In the genomic region with DNA sequence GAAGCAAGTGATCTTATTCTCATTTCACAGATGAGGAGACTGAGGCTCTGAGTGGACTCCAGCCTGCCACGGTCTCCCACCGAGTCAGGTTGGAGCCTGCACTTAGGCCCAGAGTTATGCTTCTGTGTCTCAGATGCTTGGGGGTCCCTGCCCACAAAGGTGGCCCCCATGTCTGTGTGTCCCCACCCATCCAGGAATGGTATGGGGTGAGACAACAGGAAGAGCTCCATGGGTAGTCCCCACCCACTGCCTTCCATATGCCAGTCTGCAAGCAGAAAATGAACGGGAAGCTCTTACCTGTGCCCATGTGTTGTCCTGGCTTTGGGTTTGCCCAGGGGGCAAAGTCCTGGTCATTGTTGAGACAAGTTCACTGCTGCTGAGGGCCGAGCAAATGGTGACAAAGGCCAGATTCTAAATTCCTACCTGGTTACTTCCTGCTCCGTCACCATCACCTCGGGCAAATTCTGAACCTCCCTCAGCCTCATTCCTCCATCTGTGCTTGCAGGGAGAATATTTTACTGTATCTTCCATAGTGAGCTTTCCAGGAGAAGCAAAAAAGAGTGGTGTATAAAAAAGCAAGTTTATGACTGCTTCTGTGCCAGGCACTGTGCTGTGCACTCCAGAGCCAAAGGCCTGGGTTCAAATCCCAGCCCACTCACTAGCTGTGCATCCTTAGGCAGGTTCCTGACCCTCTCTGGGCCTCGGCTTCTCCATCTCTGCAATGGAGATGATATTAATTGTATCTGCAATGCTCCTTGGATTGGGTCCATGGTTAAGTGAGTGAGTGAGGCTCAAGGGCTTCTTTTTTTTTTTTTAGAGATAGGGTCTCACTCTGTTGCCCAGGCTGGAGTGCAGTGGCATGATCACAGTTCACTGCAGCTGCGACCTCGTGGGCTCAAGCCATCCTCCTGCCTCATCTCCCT, we compare ENCODE assay signal across 11 cellular contexts. TPM values are rescaled to one million over a fixed set of nuclear protein-coding genes. Genes with fewer than 3 reads are reported as not detected.
DNase-seq lines count a peak whose midpoint lies in the region; ATAC-seq, FAIRE-seq and TF ChIP-seq lines count a peak whose summit lies in the region.
"Had no signal": no experiment of that assay in that cellular context is flagged by ENCODE, and none has a peak within 500 bp of the region (broad histone marks: within the 10 kb centered on the region; RNA-seq: fewer than 3 reads in every experiment).

No MANE protein-coding gene starts in this region.

- H2AFZ ChIP-seq in osteoblast (ENCODE audit: low read length), result no peak overlapping the region
- no peak overlapping the region for H2AFZ ChIP-seq in SK-N-SH (ENCODE audit: low read depth)

- TF ChIP-seq CTCF in Caco-2 (IDR thresholded peaks at IDR 0.05; ENCODE audit: insufficient read depth in 1 of 2, low read depth in 1 of 2, low read length in 1 of 2, severe bottlenecking in 1 of 2, unreplicated experiment in 1 of 2), result no peak
- TF ChIP-seq CTCF in endodermal cell (conservative IDR thresholded peaks at IDR 0.05), result no peak
- TF ChIP-seq CTCF in osteoblast (IDR thresholded peaks at IDR 0.05; ENCODE audit: extremely low read depth, low read depth, low read length), result no peak
- TF ChIP-seq CTCF in WERI-Rb-1 (IDR thresholded peaks at IDR 0.05; ENCODE audit: low read depth, low read length), result no peak
- no peak for TF ChIP-seq CTCF in SK-N-SH (IDR thresholded peaks at IDR 0.05)

- H3K4me1 Mint-ChIP-seq in Caco-2 (ENCODE audit: low read depth, unreplicated experiment) (peaks cover 35% of the 10 kb centered on the region), endodermal cell (peaks cover 45% of the 10 kb centered on the region)

- H3F3A ChIP-seq in SK-N-SH (replicated peaks; ENCODE audit: insufficient read depth), result peaks cover 7% of the 10 kb centered on the region

- POLR2A ChIA-PET in Caco-2 (lab: Charles Lee) (no interaction called here), SK-N-SH (lab: Yijun Ruan, JAX) (no interaction called here)

- H3K36me3 ChIP-seq in Caco-2 (ENCODE audit: control insufficient read depth, insufficient read depth, low read length) (no peaks in the 10 kb centered on the region; the same call in 1 of the 2 replicates), endodermal cell (ENCODE audit: control insufficient read depth, insufficient read depth, low read length) (no peaks in the 10 kb centered on the region), osteoblast (ENCODE audit: insufficient read depth, low read length) (peaks cover 15% of the 10 kb centered on the region), WERI-Rb-1 (no peaks in the 10 kb centered on the region; the same call in none of the 2 replicates), SK-N-SH (replicated peaks in 1 of 2; ENCODE audit: control insufficient read depth in 1 of 2, insufficient read depth in 2 of 2, low read length in 1 of 2) (peaks cover 0 to 3% of the 10 kb centered on the region in 2 experiments)

- intact Hi-C loops in Caco-2 (cut with micrococcal nuclease; ENCODE audit: unreplicated experiment), result no loop called here

- H3K4me3 Mint-ChIP-seq in Caco-2 (ENCODE audit: unreplicated experiment), result no peak overlapping the region
- no peak overlapping the region for H3K4me3 Mint-ChIP-seq in endodermal cell

- H3K4me2 ChIP-seq in osteoblast (ENCODE audit: insufficient read depth, low read length) (no peak overlapping the region), SK-N-SH (no peak overlapping the region)

- no peak for TF ChIP-seq RAD21 in SK-N-SH (IDR thresholded peaks at IDR 0.05; ENCODE audit: low read length)

- H3K9me3 ChIP-seq in Caco-2 (no peaks in the 10 kb centered on the region), endodermal cell (ENCODE audit: control insufficient read depth, low read length) (no peaks in the 10 kb centered on the region), osteoblast (ENCODE audit: low read depth, low read length) (no peaks in the 10 kb centered on the region), WERI-Rb-1 (ENCODE audit: severe bottlenecking) (no peaks in the 10 kb centered on the region), SK-N-SH (no peaks in the 10 kb centered on the region)

- H3K27me3 Mint-ChIP-seq in Caco-2 (ENCODE audit: insufficient read depth, unreplicated experiment), result no peaks in the 10 kb centered on the region
- no peaks in the 10 kb centered on the region for H3K27me3 Mint-ChIP-seq in endodermal cell (ENCODE audit: insufficient read depth)

- H3K36me3 Mint-ChIP-seq in Caco-2 (ENCODE audit: insufficient read depth, unreplicated experiment) (peaks cover 12% of the 10 kb centered on the region), endodermal cell (ENCODE audit: low read depth) (no peaks in the 10 kb centered on the region)

- H3K79me2 ChIP-seq in osteoblast (ENCODE audit: insufficient read depth, low read length) (peaks cover 88% of the 10 kb centered on the region), SK-N-SH (ENCODE audit: insufficient read depth) (peaks cover 89% of the 10 kb centered on the region)

- H4K20me1 ChIP-seq in osteoblast (ENCODE audit: insufficient read depth, low read length), result no peaks in the 10 kb centered on the region
- H4K20me1 ChIP-seq in SK-N-SH (ENCODE audit: insufficient read depth), result 0 out of 2 replicates have a peak, but pooled peaks cover 2% of the 10 kb centered on the region

- H3K27me3 ChIP-seq in Caco-2 (replicated peaks; ENCODE audit: control insufficient read depth, insufficient read depth, low read length), result no peaks in the 10 kb centered on the region
- no peaks in the 10 kb centered on the region for H3K27me3 ChIP-seq in endodermal cell (ENCODE audit: control insufficient read depth, insufficient read depth, low read length, poor library complexity, severe bottlenecking)
- H3K27me3 ChIP-seq in osteoblast (ENCODE audit: insufficient read depth, low read length), result no peaks in the 10 kb centered on the region
- H3K27me3 ChIP-seq in WERI-Rb-1 (ENCODE audit: insufficient read depth, low read depth, severe bottlenecking), result no peaks in the 10 kb centered on the region
- H3K27me3 ChIP-seq in SK-N-SH (ENCODE audit: insufficient read depth), result no peaks in the 10 kb centered on the region

- no peak for ATAC-seq in GM21367 (IDR thresholded peaks at IDR 0.05; ENCODE audit: unreplicated experiment)

- H3K4me1 ChIP-seq in Caco-2, result peaks cover 24% of the 10 kb centered on the region
- H3K4me1 ChIP-seq in endodermal cell (ENCODE audit: control insufficient read depth, insufficient read depth, low read length), result peaks cover 15% of the 10 kb centered on the region
- peaks cover 32% of the 10 kb centered on the region for H3K4me1 ChIP-seq in osteoblast (ENCODE audit: insufficient read depth, low read length)
- peaks cover 0 to 17% of the 10 kb centered on the region in 2 experiments; a peak in 3 of 4 replicates for H3K4me1 ChIP-seq in SK-N-SH (ENCODE audit: control insufficient read depth in 1 of 2, insufficient read depth in 2 of 2, low read depth in 1 of 2, low read length in 1 of 2)

- H3K4me3 ChIP-seq in Caco-2 (ENCODE audit: low read depth, low read length) (no peak overlapping the region), endodermal cell (ENCODE audit: low read length) (no peak overlapping the region), osteoblast (ENCODE audit: insufficient read depth, low read length) (no peak overlapping the region), WERI-Rb-1 (ENCODE audit: low read depth, low read length) (no peak overlapping the region), SK-N-SH (ENCODE audit: low read depth in 2 of 2, low read length in 1 of 2) (no peak overlapping the region)

- no TSS peak for BruUV-seq in Caco-2 (replicated peaks; lab: Mats Ljungman, UMichigan)

- 92 to 93% methylated on average over 4 to 9 of the region's 9 CpGs for WGBS in endodermal cell (ENCODE audit: insufficient coverage in 1 of 2, insufficient read length in 1 of 2), 2 experiments
- WGBS in SK-N-SH (ENCODE audit: low lambda C conversion rate), result 85% methylated on average over 9 of the region's 9 CpGs

- TF ChIP-seq EP300 in SK-N-SH (IDR thresholded peaks at IDR 0.05; ENCODE audit: borderline replicate concordance in 1 of 2, low read depth in 1 of 2, low read length in 1 of 2), result no peak

- no peak overlapping the region for H3K27ac ChIP-seq in endodermal cell (ENCODE audit: low read depth, low read length)
- H3K27ac ChIP-seq in osteoblast (ENCODE audit: low read depth, low read length), result peak overlapping the region; percentile 4
- no peak overlapping the region for H3K27ac ChIP-seq in WERI-Rb-1
- H3K27ac ChIP-seq in SK-N-SH (ENCODE audit: low read depth in 2 of 2, low read length in 1 of 2), result no peak overlapping the region

- no peak overlapping the region for H3K9ac ChIP-seq in endodermal cell (ENCODE audit: extremely low read depth, low read length, poor library complexity, severe bottlenecking)
- H3K9ac ChIP-seq in SK-N-SH, result no peak overlapping the region

- DNase-seq in Caco-2 (peak; percentile 41 to 68), SW480 (ENCODE audit: low spot score) (peak; percentile 46), endodermal cell (peak; percentile 35), osteoblast (ENCODE audit: insufficient read length, low spot score, missing footprints) (no peak), WERI-Rb-1 (no peak), HTR-8/SVneo (ENCODE audit: insufficient read length, low spot score) (no peak), SK-N-SH (no peak)
- DNase-seq: NCI-H1436 treated with DMSO at 0.1 percent for 48 hours had no signal

- no peak overlapping the region for H3K27ac Mint-ChIP-seq in Caco-2 (ENCODE audit: unreplicated experiment)
- no peak overlapping the region for H3K27ac Mint-ChIP-seq in endodermal cell

- CTCF ChIA-PET in Caco-2 (lab: Charles Lee), result no interaction called here
- CTCF ChIA-PET in SK-N-SH (lab: Yijun Ruan, JAX), result interaction anchor here (0.9 to 1.2 kb wide), 2 partner anchors 88 to 144 kb away, joined by 4 to 5 read pairs; no protein-coding TSS in a partner anchor

- H3K9me3 Mint-ChIP-seq in Caco-2 (ENCODE audit: unreplicated experiment) (no peaks in the 10 kb centered on the region), endodermal cell (no peaks in the 10 kb centered on the region)

- FAIRE-seq in HTR-8/SVneo (lab: Jason Lieb, UNC), result no peak
- FAIRE-seq: colon, GM18507 had no signal

- H3K9me2 ChIP-seq in SK-N-SH, result no peaks in the 10 kb centered on the region

TF ChIP-seq in SK-N-SH, 30 proteins besides CTCF, POLR2A, EP300 and RAD21 (continues in another document):
- TF ChIP-seq RFX5 (IDR thresholded peaks at IDR 0.05; ENCODE audit: low read length), result no peak

RNA-seq across cellular contexts. Expression of gene IL4R, which starts 9.3 kb away (rescaled TPM):
- total RNA-seq in Caco-2 (2022), result 32.6 and 34.4 TPM in 2 replicates
- total RNA-seq in endodermal cell, result 10 to 100 TPM; 30.6 to 31.6 TPM
- 8.0 TPM for polyA plus RNA-seq in endodermal cell (2013, experiment 1 of 2)
- polyA plus RNA-seq in endodermal cell (2013, experiment 2 of 2), result 7.6 TPM
- 28.0 and 32.9 TPM in 2 replicates for total RNA-seq in osteoblast
- 16.1 and 16.4 TPM in 2 replicates for polyA plus RNA-seq in SK-N-SH (2012; rRNA removed)
- 7.9 and 11.4 TPM in 2 replicates for polyA plus RNA-seq in SK-N-SH (2012; cell fraction: cytosol; rRNA removed)
- 28.8 and 28.9 TPM in 2 replicates for polyA plus RNA-seq in SK-N-SH (2012; cell fraction: nucleus; rRNA removed)

RNA-seq across cellular contexts. Expression of gene NSMCE1, which starts 54.5 kb away (rescaled TPM):
- 33.4 and 37.0 TPM in 2 replicates for total RNA-seq in Caco-2 (2022)
- total RNA-seq in endodermal cell, result 10 to 100 TPM; 22.3 to 22.4 TPM
- polyA plus RNA-seq in endodermal cell (2013, experiment 1 of 2), result 51.9 TPM
- polyA plus RNA-seq in endodermal cell (2013, experiment 2 of 2), result 43.8 TPM
- 57.9 and 71.3 TPM in 2 replicates for total RNA-seq in osteoblast
- 37.9 and 39.8 TPM in 2 replicates for polyA plus RNA-seq in SK-N-SH (2012; rRNA removed)
- polyA plus RNA-seq in SK-N-SH (2012; cell fraction: cytosol; rRNA removed), result 45.3 and 46.1 TPM in 2 replicates
- polyA plus RNA-seq in SK-N-SH (2012; cell fraction: nucleus; rRNA removed), result 20.5 and 24.4 TPM in 2 replicates

Comparison
In these comparisons a context has a peak if more than half of its experiments do, and no peak if none do; other contexts are left out.
1. DNase-seq: peak in Caco-2 (2 of 2), SW480 (single experiment) and endodermal cell (single experiment); none in osteoblast (single experiment), WERI-Rb-1 (single experiment), HTR-8/SVneo (single experiment) and SK-N-SH (single experiment).